9 cellular contexts compared by ENCODE assay signal in the genomic region with DNA sequence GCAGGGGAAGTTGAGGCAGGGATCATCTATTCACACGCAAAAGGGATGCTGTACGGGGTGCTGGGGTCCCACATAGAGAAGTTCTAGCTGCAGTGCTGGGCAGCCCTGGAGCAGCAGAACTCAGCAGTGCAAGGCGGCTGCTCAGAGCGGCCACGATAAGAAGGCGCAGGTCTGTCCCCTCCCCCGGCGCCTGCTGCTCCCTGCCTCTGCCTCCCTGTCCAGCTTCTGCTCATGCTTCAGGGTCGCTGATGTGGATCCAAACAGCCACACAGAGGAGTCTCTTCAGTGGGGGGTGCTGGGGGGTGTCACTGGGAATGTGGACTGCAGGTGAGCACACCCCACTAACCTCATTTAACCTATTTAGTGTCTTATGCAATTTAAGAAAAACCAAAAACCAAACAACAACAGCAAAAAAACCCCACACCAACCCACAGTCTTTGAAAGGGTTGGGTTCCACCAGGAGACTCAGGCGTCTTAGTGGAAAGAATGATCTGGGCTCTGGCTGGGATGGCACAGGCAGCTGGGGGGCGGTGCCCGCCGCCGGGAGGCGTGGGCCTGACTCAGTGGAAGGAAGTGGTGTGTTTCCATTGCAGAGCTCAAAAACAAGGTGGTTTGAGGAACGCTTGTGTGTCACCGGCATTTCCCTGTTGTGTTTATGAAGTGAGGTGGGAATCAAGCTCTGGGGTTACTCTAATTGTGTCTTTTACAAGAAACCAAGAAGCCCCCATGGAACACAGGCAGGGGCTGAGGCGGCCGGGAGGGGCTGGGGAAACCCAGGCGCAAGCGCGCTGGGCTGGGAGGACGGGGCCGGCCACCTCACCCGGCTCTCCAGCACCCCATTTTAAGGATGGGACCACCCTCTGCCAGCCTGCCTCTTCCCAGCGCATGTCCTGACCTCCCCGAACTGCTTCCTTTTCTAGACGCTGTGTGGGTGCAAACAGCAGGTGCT. TPM values are rescaled to one million over a fixed set of nuclear protein-coding genes. Genes with fewer than 3 reads are reported as not detected.
A peak's percentile ranks its signal among the peaks of the same experiment; 100 is the strongest.
DNase-seq lines count a peak whose midpoint lies in the region; ATAC-seq and TF ChIP-seq lines count a peak whose summit lies in the region.
"Had no signal": no experiment of that assay in that cellular context is flagged by ENCODE, and none has a peak within 500 bp of the region (broad histone marks: within the 10 kb centered on the region; RNA-seq: fewer than 3 reads in every experiment).

No MANE protein-coding gene starts in this region.

- H3K27me3 ChIP-seq in tibial nerve = no peaks in the 10 kb centered on the region

- ATAC-seq in HG03135 (IDR thresholded peaks at IDR 0.05; ENCODE audit: unreplicated experiment) = no peak
- ATAC-seq: left colon had no signal

- no peaks in the 10 kb centered on the region for H3K36me3 ChIP-seq in tibial nerve

- no peak overlapping the region for H3K4me3 ChIP-seq in coronary artery
- peak overlapping the region in 1 of 4 donors; percentile 23 for H3K4me3 ChIP-seq in tibial nerve

- WGBS in tibial nerve, 2 donors = 84 to 87% methylated on average over 28 of the region's 28 CpGs

- no peaks in the 10 kb centered on the region for H3K9me3 Mint-ChIP-seq in activated CD4-positive, alpha-beta memory T cell treated with anti-CD3 and anti-CD28 coated beads for 36 hours

- H3K36me3 Mint-ChIP-seq in activated CD4-positive, alpha-beta memory T cell treated with anti-CD3 and anti-CD28 coated beads for 36 hours = peaks cover 5% of the 10 kb centered on the region

- H3K4me1 Mint-ChIP-seq in activated CD4-positive, alpha-beta memory T cell treated with anti-CD3 and anti-CD28 coated beads for 36 hours (ENCODE audit: low read depth) = peaks cover 55% of the 10 kb centered on the region

- intact Hi-C loops in activated CD4-positive, alpha-beta memory T cell treated with anti-CD3 and anti-CD28 coated beads for 36 hours (cut with micrococcal nuclease) = loop anchor here (1.0 to 2.0 kb wide), 7 partner anchors 14 to 222 kb away; a partner anchor contains a TSS

- peak overlapping the region; percentile 97 for H3K27ac Mint-ChIP-seq in activated CD4-positive, alpha-beta memory T cell treated with anti-CD3 and anti-CD28 coated beads for 36 hours

- peaks cover 1% of the 10 kb centered on the region for H3K27me3 Mint-ChIP-seq in activated CD4-positive, alpha-beta memory T cell treated with anti-CD3 and anti-CD28 coated beads for 36 hours

- POLR2A ChIA-PET in activated CD4-positive, alpha-beta memory T cell treated with anti-CD3 and anti-CD28 coated beads for 36 hours (lab: Charles Lee) = interaction anchor here (0.5 to 4.2 kb wide), 29 partner anchors 11 to 124 kb away, joined by 3 to 51 read pairs (median 6); a partner anchor contains a TSS

- no peak for TF ChIP-seq POLR2A in tibial nerve (IDR thresholded peaks at IDR 0.05)

- H3K4me1 ChIP-seq in tibial nerve = no peaks in the 10 kb centered on the region

- H3K9me3 ChIP-seq in tibial nerve = no peaks in the 10 kb centered on the region

- TF ChIP-seq EP300 in tibial nerve (IDR thresholded peaks at IDR 0.05) = no peak

- H3K4me3 Mint-ChIP-seq in activated CD4-positive, alpha-beta memory T cell treated with anti-CD3 and anti-CD28 coated beads for 36 hours = peak overlapping the region; percentile 77

- CTCF ChIA-PET in activated CD4-positive, alpha-beta memory T cell treated with anti-CD3 and anti-CD28 coated beads for 36 hours (lab: Charles Lee) = interaction anchor here (0.9 to 1.6 kb wide), 11 partner anchors 10 to 258 kb away, joined by 3 to 9 read pairs (median 3); no protein-coding TSS in a partner anchor

- DNase-seq in GOT3 (lab: John Stamatoyannopoulos, UW) = peak; percentile 34
- peak; percentile 97 for DNase-seq in activated CD4-positive, alpha-beta memory T cell treated with anti-CD3 and anti-CD28 coated beads for 36 hours
- DNase-seq in coronary artery (ENCODE audit: low spot score) = peak; percentile 55
- peak; percentile 83 for DNase-seq in stimulated activated CD8-positive, alpha-beta memory T cell treated with anti-CD3 and anti-CD28 coated beads, Interleukin-12 subunit alpha, Interleukin-12 subunit beta, amount 100 ng/mL, for 1 hour (ENCODE audit: low read depth)
- no peak for DNase-seq in tibial nerve (ENCODE audit: low spot score in 2 of 2)
- no peak for DNase-seq in HuH-7 (ENCODE audit: low spot score)
- no peak for DNase-seq in KG1 (lab: John Stamatoyannopoulos, UW)
- DNase-seq: left colon had no signal

- H3K27ac ChIP-seq in coronary artery = no peak overlapping the region
- H3K27ac ChIP-seq in tibial nerve = peak overlapping the region in 1 of 4 donors; percentile 26

- TF ChIP-seq CTCF in coronary artery (IDR thresholded peaks at IDR 0.05) = no peak
- TF ChIP-seq CTCF in tibial nerve (IDR thresholded peaks at IDR 0.05) = no peak

RNA-seq across cellular contexts. Expression of a gene that starts 55.1 kb away (rescaled TPM):
- total RNA-seq in activated CD4-positive, alpha-beta memory T cell treated with anti-CD3 and anti-CD28 coated beads for 36 hours = 100 to 1,000 TPM; 689 to 705 TPM
- total RNA-seq in tibial nerve = 1 to 10 TPM in 3 of 4 donors, under 1 TPM in 1; 0.22 to 6.9 (median 2.3) TPM

Comparison
In these comparisons a context has a peak if more than half of its experiments do, and no peak if none do; other contexts are left out.
1. DNase-seq: peak in GOT3 (single experiment), activated CD4-positive, alpha-beta memory T cell treated with anti-CD3 and anti-CD28 coated beads for 36 hours (single experiment), coronary artery (single experiment) and stimulated activated CD8-positive, alpha-beta memory T cell treated with anti-CD3 and anti-CD28 coated beads, Interleukin-12 subunit alpha, Interleukin-12 subunit beta, amount 100 ng/mL, for 1 hour (single experiment); none in tibial nerve (0 of 2), HuH-7 (single experiment) and KG1 (single experiment).
2. RNA of a gene that starts 55.1 kb away (total RNA-seq): 689 to 705 TPM in activated CD4-positive, alpha-beta memory T cell treated with anti-CD3 and anti-CD28 coated beads for 36 hours; 0.22 to 6.9 TPM in tibial nerve; every median in the first group is over 10 times any median in the second.